In the genomic region with DNA sequence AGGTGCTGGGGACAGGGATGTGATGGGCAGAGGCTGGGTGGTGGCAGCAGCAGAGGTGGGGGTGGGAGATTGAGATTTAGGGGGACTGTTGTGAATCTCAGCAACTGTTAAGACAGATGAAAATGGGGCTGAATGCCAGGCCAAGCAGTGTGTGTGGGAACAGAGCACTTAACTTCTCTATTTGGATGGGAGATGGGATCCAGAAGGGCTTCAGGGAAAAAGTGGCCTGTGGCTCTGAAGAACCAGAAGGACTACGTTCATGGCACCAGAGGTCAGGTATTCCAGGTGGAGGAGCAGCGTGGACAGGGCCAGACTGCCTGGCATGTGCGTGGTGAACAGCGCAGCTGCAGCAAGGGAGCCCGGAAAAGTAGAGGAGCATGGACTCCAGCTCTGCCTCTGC, we compare ENCODE assay signal across 9 cellular contexts.
"Had no signal": no experiment of that assay in that cellular context is flagged by ENCODE, and none has a peak within 500 bp of the region (broad histone marks: within the 10 kb centered on the region; RNA-seq: fewer than 3 reads in every experiment).

No MANE protein-coding gene starts in this region.

- H3K36me3 ChIP-seq: HAP-1 had no signal

- H3K4me3 ChIP-seq: GM23248, HAP-1 had no signal

- FAIRE-seq: HepG2 had no signal

- H3K4me3 Mint-ChIP-seq: HFFc6, IgD-negative memory B cell had no signal

- DNase-seq: GM23248, GOT3, H7, HFFc6 had no signal

- H3K27ac ChIP-seq: GM23248, HL-60 had no signal

- H3K9me3 ChIP-seq: HAP-1 had no signal

- H3K9me3 Mint-ChIP-seq: HFFc6, IgD-negative memory B cell had no signal

- H3K27ac Mint-ChIP-seq: HFFc6, IgD-negative memory B cell had no signal

- ATAC-seq: HCT116, HepG2 had no signal
